14 cellular contexts compared by ENCODE assay signal in the genomic region with DNA sequence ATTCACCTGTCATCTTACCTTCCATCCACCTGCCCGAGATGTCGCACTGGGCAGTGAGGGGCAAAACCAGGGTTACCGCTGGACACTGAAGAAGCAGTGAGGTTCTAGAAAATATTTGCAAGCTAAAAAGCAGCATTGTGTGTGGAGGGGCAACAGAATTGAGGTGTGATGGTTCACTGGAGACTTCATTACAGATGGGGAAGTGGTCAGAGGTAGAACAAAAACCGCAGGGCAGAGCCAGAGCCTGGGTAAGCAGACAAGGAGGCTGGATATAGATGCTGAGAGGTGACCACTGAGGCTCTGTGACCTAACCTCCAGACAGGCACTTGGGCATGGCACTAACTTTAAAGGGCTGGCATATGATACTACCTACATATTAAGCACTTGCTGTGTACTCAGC.
A peak's percentile ranks its signal among the peaks of the same experiment; 100 is the strongest.
DNase-seq lines count a peak whose midpoint lies in the region; ATAC-seq and TF ChIP-seq lines count a peak whose summit lies in the region.
"Had no signal": no experiment of that assay in that cellular context is flagged by ENCODE, and none has a peak within 500 bp of the region (broad histone marks: within the 10 kb centered on the region; RNA-seq: fewer than 3 reads in every experiment).

No MANE protein-coding gene starts in this region.

- CTCF ChIA-PET in HEK293T (lab: Yijun Ruan, JAX), result no interaction called here

- POLR2A ChIA-PET in HEK293T (lab: Yijun Ruan, JAX), result no interaction called here

- ATAC-seq in GM19351 (IDR thresholded peaks at IDR 0.05; ENCODE audit: unreplicated experiment) (peak; percentile 42), HG03565 (IDR thresholded peaks at IDR 0.05; ENCODE audit: unreplicated experiment) (peak; percentile 29)

- DNase-seq in NCI-H748 (lab: John Stamatoyannopoulos, UW; ENCODE audit: unreplicated experiment) (peak; percentile 13), NCI-H748 treated with DMSO at 0.1 percent for 48 hours (lab: John Stamatoyannopoulos, UW) (no peak), retina (peak; percentile 0), T1000 (lab: John Stamatoyannopoulos, UW) (no peak), HEK293T (ENCODE audit: extremely low spot score) (no peak), Kasumi-1 (lab: John Stamatoyannopoulos, UW) (no peak)
- DNase-seq: C1 segment of cervical spinal cord; CD4-positive, alpha-beta T cell; DMS79; HFFc6; IMR-90; KBM-7 had no signal

TF ChIP-seq in HEK293T, 16 proteins besides CTCF, POLR2A, EP300 and RAD21:
- TF ChIP-seq, protein P1, sequence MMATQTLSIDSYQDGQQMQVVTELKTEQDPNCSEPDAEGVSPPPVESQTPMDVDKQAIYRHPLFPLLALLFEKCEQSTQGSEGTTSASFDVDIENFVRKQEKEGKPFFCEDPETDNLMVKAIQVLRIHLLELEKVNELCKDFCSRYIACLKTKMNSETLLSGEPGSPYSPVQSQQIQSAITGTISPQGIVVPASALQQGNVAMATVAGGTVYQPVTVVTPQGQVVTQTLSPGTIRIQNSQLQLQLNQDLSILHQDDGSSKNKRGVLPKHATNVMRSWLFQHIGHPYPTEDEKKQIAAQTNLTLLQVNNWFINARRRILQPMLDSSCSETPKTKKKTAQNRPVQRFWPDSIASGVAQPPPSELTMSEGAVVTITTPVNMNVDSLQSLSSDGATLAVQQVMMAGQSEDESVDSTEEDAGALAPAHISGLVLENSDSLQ (IDR thresholded peaks at IDR 0.05), result no peak
- no peak for TF ChIP-seq BHLHE40 (IDR thresholded peaks at IDR 0.05; ENCODE audit: borderline replicate concordance)
- no peak for TF ChIP-seq ELF4 (IDR thresholded peaks at IDR 0.05)
- TF ChIP-seq FOXK2 (IDR thresholded peaks at IDR 0.05), result no peak
- no peak for TF ChIP-seq HDGF (IDR thresholded peaks at IDR 0.05; ENCODE audit: borderline replicate concordance)
- TF ChIP-seq TARDBP (IDR thresholded peaks at IDR 0.05), result no peak
- TF ChIP-seq LEF1 (IDR thresholded peaks at IDR 0.05; ENCODE audit: borderline replicate concordance), result no peak
- no peak for TF ChIP-seq FOXA1 (IDR thresholded peaks at IDR 0.05)

Comparison
In these comparisons a context has a peak if more than half of its experiments do, and no peak if none do; other contexts are left out.
1. DNase-seq: peak in NCI-H748 (single experiment) and retina (single experiment); none in NCI-H748 treated with DMSO at 0.1 percent for 48 hours (single experiment), T1000 (single experiment), HEK293T (single experiment) and Kasumi-1 (0 of 2).